6 cellular contexts compared by ENCODE assay signal in genomic region chr17:29593546-29594440, GRCh38. TPM values are rescaled to one million over a fixed set of nuclear protein-coding genes. Genes with fewer than 3 reads are reported as not detected.
DNase-seq lines count a peak whose midpoint lies in the region; TF ChIP-seq lines count a peak whose summit lies in the region.

No MANE protein-coding gene starts in this region.

- H3K27ac ChIP-seq in hepatocyte (no peak overlapping the region), transverse colon (peak overlapping the region in 3 of 4 donors; percentile 3 to 39 (median 17))

- peaks cover under 1% of the 10 kb centered on the region for H4K20me1 ChIP-seq in hepatocyte (ENCODE audit: insufficient read depth, poor library complexity, severe bottlenecking)

- TF ChIP-seq EP300 in transverse colon (IDR thresholded peaks at IDR 0.05; ENCODE audit: low read depth) = no peak

- DNase-seq in NCI-H1694 (lab: John Stamatoyannopoulos, UW) = peak; percentile 51
- no peak for DNase-seq in NCI-H1694 treated with DMSO at 0.1 percent for 48 hours (lab: John Stamatoyannopoulos, UW)
- DNase-seq in SW480 (ENCODE audit: low spot score) = peak; percentile 40
- DNase-seq in hepatocyte (ENCODE audit: low spot score) = peak; percentile 72
- DNase-seq in transverse colon = peak; percentile 23
- no peak for DNase-seq in activated gamma-delta T cell (lab: John Stamatoyannopoulos, UW)

- WGBS in hepatocyte (ENCODE audit: low lambda C conversion rate, missing lambda C conversion rate) = 4% methylated on average over 28 of the region's 71 CpGs
- 13% methylated on average over 28 of the region's 71 CpGs; no CpG with 5 or more reads in 1 of the 2 donors for WGBS in transverse colon (ENCODE audit: low coverage in 1 of 2), 2 donors

- H3K36me3 ChIP-seq in hepatocyte (replicated peaks; ENCODE audit: insufficient read depth, low read depth) (no peaks in the 10 kb centered on the region), transverse colon (no peaks in the 10 kb centered on the region)

- in situ Hi-C loops in transverse colon (cut with MboI; ENCODE audit: low pct_ligation_motif_present in 1 of 4, low pct_unique_long_range_greater_than_20kb in 1 of 4, low sequenced_read_pairs in 3 of 4) = no loop called here

- intact Hi-C loops in transverse colon (cut with DNase I; ENCODE audit: low total_unique reads) = no loop called here

- TF ChIP-seq CTCF in hepatocyte (IDR thresholded peaks at IDR 0.05; ENCODE audit: poor library complexity) = peak; percentile 25
- TF ChIP-seq CTCF in transverse colon (IDR thresholded peaks at IDR 0.05) = peak in 1 of 5 experiments; percentile 23

- H3K4me3 ChIP-seq in hepatocyte (peak overlapping the region; percentile 83), transverse colon (peak overlapping the region; percentile 28 to 72 (median 62))

- H3K79me2 ChIP-seq in hepatocyte = peaks cover 5% of the 10 kb centered on the region

- TF ChIP-seq POLR2A in transverse colon (IDR thresholded peaks at IDR 0.05) = no peak

- H3K9me2 ChIP-seq in hepatocyte (replicated peaks; ENCODE audit: insufficient read depth) = no peaks in the 10 kb centered on the region

- H3K27me3 ChIP-seq in hepatocyte (no peaks in the 10 kb centered on the region), transverse colon (no peaks in the 10 kb centered on the region)

- H3K4me1 ChIP-seq in hepatocyte (ENCODE audit: insufficient read depth) (peaks cover 42% of the 10 kb centered on the region), transverse colon (peaks cover 31 to 45% (median 41%) of the 10 kb centered on the region in 4 donors)

- peak overlapping the region; percentile 99 for H3K4me2 ChIP-seq in hepatocyte

- peak overlapping the region; percentile 89 for H2AFZ ChIP-seq in hepatocyte

- H3K9me3 ChIP-seq in hepatocyte (ENCODE audit: low read depth) = no peaks in the 10 kb centered on the region
- H3K9me3 ChIP-seq in transverse colon = no peaks in the 10 kb centered on the region

RNA-seq across cellular contexts. Expression of gene ANKRD13B, which starts 0.9 kb away (rescaled TPM):
- total RNA-seq in hepatocyte (3.5 and 5.1 TPM in 2 replicates), transverse colon (1 to 10 TPM; 2.9 to 8.6 (median 5.6) TPM)
- polyA plus RNA-seq in hepatocyte = 7.2 and 11.6 TPM in 2 replicates

RNA-seq across cellular contexts. Expression of gene GIT1, which starts 4.3 kb away (rescaled TPM):
- total RNA-seq in hepatocyte (18.6 and 20.0 TPM in 2 replicates), transverse colon (10 to 100 TPM; 39.2 to 71.8 (median 41.3) TPM)
- polyA plus RNA-seq in hepatocyte = 35.2 and 46.3 TPM in 2 replicates

RNA-seq across cellular contexts. Expression of gene TP53I13, which starts 25.3 kb away (rescaled TPM):
- total RNA-seq in hepatocyte (43.4 and 52.9 TPM in 2 replicates), transverse colon (100 to 1,000 TPM in 1 of 4 donors, 10 to 100 TPM in 3; 47.8 to 144 (median 87.7) TPM)
- 92.9 and 94.2 TPM in 2 replicates for polyA plus RNA-seq in hepatocyte

RNA-seq across cellular contexts. Expression of gene ABHD15, which starts 27.0 kb away (rescaled TPM):
- total RNA-seq in hepatocyte (16.8 and 19.2 TPM in 2 replicates), transverse colon (10 to 100 TPM; 18.7 to 38.0 (median 24.6) TPM)
- 11.0 and 11.8 TPM in 2 replicates for polyA plus RNA-seq in hepatocyte

RNA-seq across cellular contexts. Expression of gene CORO6, which starts 28.9 kb away (rescaled TPM):
- total RNA-seq in hepatocyte (0.83 and 1.5 TPM in 2 replicates), transverse colon (10 to 100 TPM; 12.2 to 37.4 (median 13.9) TPM)
- 1.9 and 3.4 TPM in 2 replicates for polyA plus RNA-seq in hepatocyte

Comparison
In these comparisons a context has a peak if more than half of its experiments do, and no peak if none do; other contexts are left out.
1. DNase-seq: peak in NCI-H1694 (single experiment), SW480 (single experiment), hepatocyte (single experiment) and transverse colon (single experiment); none in NCI-H1694 treated with DMSO at 0.1 percent for 48 hours (single experiment) and activated gamma-delta T cell (single experiment).